ENCODE assay signal across 10 cellular contexts in genomic region chr4:103786014-103786413, GRCh38.
A peak's percentile ranks its signal among the peaks of the same experiment; 100 is the strongest.
DNase-seq lines count a peak whose midpoint lies in the region; TF ChIP-seq lines count a peak whose summit lies in the region.
"Had no signal": no experiment of that assay in that cellular context is flagged by ENCODE, and none has a peak within 500 bp of the region (broad histone marks: within the 10 kb centered on the region; RNA-seq: fewer than 3 reads in every experiment).

No MANE protein-coding gene starts in this region.

- no peaks in the 10 kb centered on the region for H3K27me3 Mint-ChIP-seq in activated CD4-positive, alpha-beta T cell treated with anti-CD3 and anti-CD28 coated beads, Interleukin-2, amount 10 ng/mL, durations not matched to agents 24 days and 14 days

- no peak overlapping the region for H3K56ac ChIP-seq in mesendoderm (ENCODE audit: low read length)

- H3K27ac ChIP-seq in mesendoderm (ENCODE audit: low read depth, low read length) (no peak overlapping the region), spleen (no peak overlapping the region)
- H3K27ac ChIP-seq: epithelial cell of prostate, thoracic aorta had no signal

- TF ChIP-seq CTCF in astrocyte of the cerebellum (IDR thresholded peaks at IDR 0.05; ENCODE audit: low read depth, low read length, missing control alignments), result peak; percentile 39
- TF ChIP-seq CTCF in spleen (IDR thresholded peaks at IDR 0.05 in 8 of 11, conservative IDR thresholded peaks at IDR 0.05 in 3 of 11), result no peak

- intact Hi-C loops in activated CD4-positive, alpha-beta T cell treated with anti-CD3 and anti-CD28 coated beads, Interleukin-2, amount 10 ng/mL, durations not matched to agents 24 days and 14 days (cut with micrococcal nuclease), result no loop called here
- intact Hi-C loops in spleen (cut with DNase I; ENCODE audit: low total_unique reads), result no loop called here

- no peak overlapping the region for H2BK5ac ChIP-seq in mesendoderm (ENCODE audit: low read length)

- peak; percentile 53 for DNase-seq in activated CD4-positive, alpha-beta T cell treated with anti-CD3 and anti-CD28 coated beads, Interleukin-2, amount 10 ng/mL, durations not matched to agents 24 days and 14 days
- no peak for DNase-seq in activated CD4-positive, alpha-beta T cell treated with anti-CD3 and anti-CD28 coated beads, Interleukin-2, amount 50 U/mL, for 1 hour
- DNase-seq in H7, result peak; percentile 10
- peak; percentile 52 for DNase-seq in LoVo (ENCODE audit: low spot score)
- DNase-seq in astrocyte of the cerebellum (ENCODE audit: low read depth), result peak; percentile 4
- DNase-seq in mesendoderm, result peak; percentile 88
- DNase-seq in NCI-H1930 (lab: John Stamatoyannopoulos, UW), result no peak
- DNase-seq in spleen, result no peak

- no peaks in the 10 kb centered on the region for H3K79me2 ChIP-seq in mesendoderm (ENCODE audit: control insufficient read depth, insufficient read depth, low read length)

- H2AK5ac ChIP-seq in mesendoderm (ENCODE audit: low read length), result no peak overlapping the region

- H3K9me3 ChIP-seq in spleen, result peaks cover 0 to 40% (median 30%) of the 10 kb centered on the region in 8 donors
- H3K9me3 ChIP-seq: thoracic aorta had no signal

- no peak overlapping the region for H3K9ac ChIP-seq in mesendoderm (ENCODE audit: low read length)

- no peak overlapping the region for H4K5ac ChIP-seq in mesendoderm (ENCODE audit: low read length)

- H3K36me3 Mint-ChIP-seq in activated CD4-positive, alpha-beta T cell treated with anti-CD3 and anti-CD28 coated beads, Interleukin-2, amount 10 ng/mL, durations not matched to agents 24 days and 14 days (ENCODE audit: low read depth), result no peaks in the 10 kb centered on the region

- no peaks in the 10 kb centered on the region for H3K79me1 ChIP-seq in mesendoderm (ENCODE audit: low read length)

- peaks cover 4% of the 10 kb centered on the region for H3K9me3 Mint-ChIP-seq in activated CD4-positive, alpha-beta T cell treated with anti-CD3 and anti-CD28 coated beads, Interleukin-2, amount 10 ng/mL, durations not matched to agents 24 days and 14 days

- H3K4me3 Mint-ChIP-seq in activated CD4-positive, alpha-beta T cell treated with anti-CD3 and anti-CD28 coated beads, Interleukin-2, amount 10 ng/mL, durations not matched to agents 24 days and 14 days, result no peak overlapping the region

- H3K27ac Mint-ChIP-seq in activated CD4-positive, alpha-beta T cell treated with anti-CD3 and anti-CD28 coated beads, Interleukin-2, amount 10 ng/mL, durations not matched to agents 24 days and 14 days, result no peak overlapping the region

- no peaks in the 10 kb centered on the region for H3K36me3 ChIP-seq in H7 (replicated peaks; ENCODE audit: control insufficient read depth, insufficient read depth, low read length)
- no peaks in the 10 kb centered on the region for H3K36me3 ChIP-seq in mesendoderm (ENCODE audit: control insufficient read depth, insufficient read depth, low read length)
- no peaks in the 10 kb centered on the region for H3K36me3 ChIP-seq in spleen
- H3K36me3 ChIP-seq: thoracic aorta had no signal

- no peak for TF ChIP-seq POLR2A in spleen (IDR thresholded peaks at IDR 0.05)

- no peak overlapping the region for H2BK15ac ChIP-seq in mesendoderm (replicated peaks; ENCODE audit: low read depth)

- H3K4me1 ChIP-seq in mesendoderm (ENCODE audit: control insufficient read depth, low read depth, low read length) (no peaks in the 10 kb centered on the region), spleen (no peaks in the 10 kb centered on the region)

- H4K8ac ChIP-seq in mesendoderm (ENCODE audit: low read depth, low read length), result no peak overlapping the region

- H3K4me1 Mint-ChIP-seq in activated CD4-positive, alpha-beta T cell treated with anti-CD3 and anti-CD28 coated beads, Interleukin-2, amount 10 ng/mL, durations not matched to agents 24 days and 14 days, result no peaks in the 10 kb centered on the region

- no peak overlapping the region for H3K4me2 ChIP-seq in mesendoderm (ENCODE audit: low read length)

- H3K27me3 ChIP-seq in H7 (ENCODE audit: control insufficient read depth, insufficient read depth, low read length) (no peaks in the 10 kb centered on the region), mesendoderm (ENCODE audit: insufficient read depth, low read length, poor library complexity) (no peaks in the 10 kb centered on the region), spleen (replicated peaks in 1 of 7) (no peaks in the 10 kb centered on the region)

- H3K4me3 ChIP-seq in H7 (ENCODE audit: insufficient read depth, low read depth, low read length) (no peak overlapping the region), astrocyte of the cerebellum (ENCODE audit: low read depth, low read length) (no peak overlapping the region), mesendoderm (ENCODE audit: low read length) (no peak overlapping the region), spleen (no peak overlapping the region)
- H3K4me3 ChIP-seq: thoracic aorta had no signal

- H2BK120ac ChIP-seq in mesendoderm (ENCODE audit: low read depth, low read length), result no peak overlapping the region

- no peak overlapping the region for H3K23ac ChIP-seq in mesendoderm (ENCODE audit: low read length)

- H3K4ac ChIP-seq in mesendoderm (ENCODE audit: low read depth, low read length), result no peak overlapping the region

- WGBS in mesendoderm (ENCODE audit: extremely low coverage, insufficient coverage, low lambda C conversion rate), result no CpG with 5 or more reads among the region's 2 CpGs
- 68 to 91% (median 85%) methylated on average over 2 of the region's 2 CpGs for WGBS in spleen, 5 donors

- in situ Hi-C loops in astrocyte of the cerebellum (cut with HindIII; ENCODE audit: low sequenced_read_pairs), result no loop called here

- H3K18ac ChIP-seq in mesendoderm (ENCODE audit: low read length), result no peak overlapping the region

Comparison
In these comparisons a context has a peak if more than half of its experiments do, and no peak if none do; other contexts are left out.
1. DNase-seq: peak in activated CD4-positive, alpha-beta T cell treated with anti-CD3 and anti-CD28 coated beads, Interleukin-2, amount 10 ng/mL, durations not matched to agents 24 days and 14 days (single experiment), H7 (single experiment), LoVo (single experiment), astrocyte of the cerebellum (single experiment) and mesendoderm (single experiment); none in activated CD4-positive, alpha-beta T cell treated with anti-CD3 and anti-CD28 coated beads, Interleukin-2, amount 50 U/mL, for 1 hour (single experiment), NCI-H1930 (0 of 2) and spleen (single experiment).